Comparison of ENCODE assay signal across 1 cellular context in genomic region chr17:47252209-47252608, GRCh38.
A peak's percentile ranks its signal among the peaks of the same experiment; 100 is the strongest.
TF ChIP-seq lines count a peak whose summit lies in the region.

No MANE protein-coding gene starts in this region.

TF ChIP-seq in HepG2, 621 proteins besides CTCF, POLR2A, EP300 and RAD21 (continued from another document and continues in another):
- TF ChIP-seq, protein P1, sequence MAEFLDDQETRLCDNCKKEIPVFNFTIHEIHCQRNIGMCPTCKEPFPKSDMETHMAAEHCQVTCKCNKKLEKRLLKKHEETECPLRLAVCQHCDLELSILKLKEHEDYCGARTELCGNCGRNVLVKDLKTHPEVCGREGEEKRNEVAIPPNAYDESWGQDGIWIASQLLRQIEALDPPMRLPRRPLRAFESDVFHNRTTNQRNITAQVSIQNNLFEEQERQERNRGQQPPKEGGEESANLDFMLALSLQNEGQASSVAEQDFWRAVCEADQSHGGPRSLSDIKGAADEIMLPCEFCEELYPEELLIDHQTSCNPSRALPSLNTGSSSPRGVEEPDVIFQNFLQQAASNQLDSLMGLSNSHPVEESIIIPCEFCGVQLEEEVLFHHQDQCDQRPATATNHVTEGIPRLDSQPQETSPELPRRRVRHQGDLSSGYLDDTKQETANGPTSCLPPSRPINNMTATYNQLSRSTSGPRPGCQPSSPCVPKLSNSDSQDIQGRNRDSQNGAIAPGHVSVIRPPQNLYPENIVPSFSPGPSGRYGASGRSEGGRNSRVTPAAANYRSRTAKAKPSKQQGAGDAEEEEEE (CRISPR knock-in tag; IDR thresholded peaks at IDR 0.05; ENCODE audit: borderline replicate concordance), result no peak
- TF ChIP-seq, protein P2, sequence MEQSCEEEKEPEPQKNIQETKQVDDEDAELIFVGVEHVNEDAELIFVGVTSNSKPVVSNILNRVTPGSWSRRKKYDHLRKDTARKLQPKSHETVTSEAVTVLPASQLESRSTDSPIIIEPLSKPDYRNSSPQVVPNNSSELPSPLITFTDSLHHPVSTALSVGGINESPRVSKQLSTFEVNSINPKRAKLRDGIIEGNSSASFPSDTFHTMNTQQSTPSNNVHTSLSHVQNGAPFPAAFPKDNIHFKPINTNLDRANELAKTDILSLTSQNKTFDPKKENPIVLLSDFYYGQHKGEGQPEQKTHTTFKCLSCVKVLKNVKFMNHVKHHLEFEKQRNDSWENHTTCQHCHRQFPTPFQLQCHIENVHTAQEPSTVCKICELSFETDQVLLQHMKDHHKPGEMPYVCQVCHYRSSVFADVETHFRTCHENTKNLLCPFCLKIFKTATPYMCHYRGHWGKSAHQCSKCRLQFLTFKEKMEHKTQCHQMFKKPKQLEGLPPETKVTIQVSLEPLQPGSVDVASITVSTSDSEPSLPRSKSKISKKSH (CRISPR knock-in tag; IDR thresholded peaks at IDR 0.05; ENCODE audit: borderline replicate concordance), result no peak
- TF ChIP-seq ZNF672 (CRISPR knock-in tag; IDR thresholded peaks at IDR 0.05) (no peak), GPBP1L1 (CRISPR knock-in tag; IDR thresholded peaks at IDR 0.05) (no peak), BRCA1 (CRISPR knock-in tag; IDR thresholded peaks at IDR 0.05) (no peak), ZSCAN12 (CRISPR knock-in tag; IDR thresholded peaks at IDR 0.05) (no peak), ZNF225 (CRISPR knock-in tag; IDR thresholded peaks at IDR 0.05) (no peak), MXD4 (CRISPR knock-in tag; IDR thresholded peaks at IDR 0.05) (no peak), ZNF883 (CRISPR knock-in tag; IDR thresholded peaks at IDR 0.05; ENCODE audit: not compliant biosample characterization) (peak; percentile 52), ZNF552 (CRISPR knock-in tag; IDR thresholded peaks at IDR 0.05; ENCODE audit: borderline replicate concordance) (no peak), USF2 (IDR thresholded peaks at IDR 0.05; ENCODE audit: low read depth, low read length) (peak; percentile 78), USF2 (CRISPR knock-in tag; IDR thresholded peaks at IDR 0.05; ENCODE audit: borderline replicate concordance) (peak; percentile 85; the same call in 1 of the 2 replicates), PHF21A (CRISPR knock-in tag; IDR thresholded peaks at IDR 0.05) (peak; percentile 47; the same call in 1 of the 2 replicates), PRDM10 (CRISPR knock-in tag; IDR thresholded peaks at IDR 0.05; ENCODE audit: low read depth) (no peak; the same call in 1 of the 2 replicates), PLSCR1 (CRISPR knock-in tag; IDR thresholded peaks at IDR 0.05; ENCODE audit: borderline replicate concordance) (no peak), ATF4 (CRISPR knock-in tag; IDR thresholded peaks at IDR 0.05) (no peak), DBP (CRISPR knock-in tag; IDR thresholded peaks at IDR 0.05; ENCODE audit: not compliant biosample characterization) (no peak), ZC3H13 (CRISPR knock-in tag; IDR thresholded peaks at IDR 0.05) (no peak), RBM22 (optimal IDR thresholded peaks at IDR 0.05; ENCODE audit: low read length) (no peak), NAIF1 (CRISPR knock-in tag; IDR thresholded peaks at IDR 0.05; ENCODE audit: borderline replicate concordance) (no peak), ATF7-NPFF (CRISPR knock-in tag; IDR thresholded peaks at IDR 0.05; ENCODE audit: low read depth) (no peak), CENPT (CRISPR knock-in tag; IDR thresholded peaks at IDR 0.05; ENCODE audit: low read depth) (no peak), NCOA1 (CRISPR knock-in tag; IDR thresholded peaks at IDR 0.05) (no peak), ZNF878 (CRISPR knock-in tag; IDR thresholded peaks at IDR 0.05) (no peak), ZBTB3 (CRISPR knock-in tag; IDR thresholded peaks at IDR 0.05; ENCODE audit: borderline replicate concordance, low read depth) (no peak), ZNF782 (CRISPR knock-in tag; IDR thresholded peaks at IDR 0.05; ENCODE audit: borderline replicate concordance) (no peak), THYN1 (CRISPR knock-in tag; IDR thresholded peaks at IDR 0.05; ENCODE audit: borderline replicate concordance, low read depth) (no peak), HNF1B (CRISPR knock-in tag; IDR thresholded peaks at IDR 0.05) (peak; percentile 29; the same call in 1 of the 2 replicates), FOXO1 (CRISPR knock-in tag; IDR thresholded peaks at IDR 0.05) (no peak), ZNF784 (CRISPR knock-in tag; IDR thresholded peaks at IDR 0.05; ENCODE audit: borderline replicate concordance) (no peak), ZBTB42 (CRISPR knock-in tag; IDR thresholded peaks at IDR 0.05) (no peak), YEATS2 (CRISPR knock-in tag; IDR thresholded peaks at IDR 0.05; ENCODE audit: borderline replicate concordance) (no peak)
- TF ChIP-seq, protein P3, sequence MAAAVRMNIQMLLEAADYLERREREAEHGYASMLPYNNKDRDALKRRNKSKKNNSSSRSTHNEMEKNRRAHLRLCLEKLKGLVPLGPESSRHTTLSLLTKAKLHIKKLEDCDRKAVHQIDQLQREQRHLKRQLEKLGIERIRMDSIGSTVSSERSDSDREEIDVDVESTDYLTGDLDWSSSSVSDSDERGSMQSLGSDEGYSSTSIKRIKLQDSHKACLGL (CRISPR knock-in tag; IDR thresholded peaks at IDR 0.05), result no peak
- TF ChIP-seq, protein P4, sequence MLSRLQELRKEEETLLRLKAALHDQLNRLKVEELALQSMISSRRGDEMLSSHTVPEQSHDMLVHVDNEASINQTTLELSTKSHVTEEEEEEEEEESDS (CRISPR knock-in tag; IDR thresholded peaks at IDR 0.05; ENCODE audit: borderline replicate concordance), result 0 out of 2 replicates have a peak, but pooled peaks have one; percentile 21
- TF ChIP-seq, protein P5, sequence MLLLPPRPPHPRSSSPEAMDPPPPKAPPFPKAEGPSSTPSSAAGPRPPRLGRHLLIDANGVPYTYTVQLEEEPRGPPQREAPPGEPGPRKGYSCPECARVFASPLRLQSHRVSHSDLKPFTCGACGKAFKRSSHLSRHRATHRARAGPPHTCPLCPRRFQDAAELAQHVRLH (CRISPR knock-in tag; IDR thresholded peaks at IDR 0.05; ENCODE audit: borderline replicate concordance, low read depth), result 0 out of 2 replicates have a peak, but pooled peaks have one; percentile 42
- TF ChIP-seq, protein P6, sequence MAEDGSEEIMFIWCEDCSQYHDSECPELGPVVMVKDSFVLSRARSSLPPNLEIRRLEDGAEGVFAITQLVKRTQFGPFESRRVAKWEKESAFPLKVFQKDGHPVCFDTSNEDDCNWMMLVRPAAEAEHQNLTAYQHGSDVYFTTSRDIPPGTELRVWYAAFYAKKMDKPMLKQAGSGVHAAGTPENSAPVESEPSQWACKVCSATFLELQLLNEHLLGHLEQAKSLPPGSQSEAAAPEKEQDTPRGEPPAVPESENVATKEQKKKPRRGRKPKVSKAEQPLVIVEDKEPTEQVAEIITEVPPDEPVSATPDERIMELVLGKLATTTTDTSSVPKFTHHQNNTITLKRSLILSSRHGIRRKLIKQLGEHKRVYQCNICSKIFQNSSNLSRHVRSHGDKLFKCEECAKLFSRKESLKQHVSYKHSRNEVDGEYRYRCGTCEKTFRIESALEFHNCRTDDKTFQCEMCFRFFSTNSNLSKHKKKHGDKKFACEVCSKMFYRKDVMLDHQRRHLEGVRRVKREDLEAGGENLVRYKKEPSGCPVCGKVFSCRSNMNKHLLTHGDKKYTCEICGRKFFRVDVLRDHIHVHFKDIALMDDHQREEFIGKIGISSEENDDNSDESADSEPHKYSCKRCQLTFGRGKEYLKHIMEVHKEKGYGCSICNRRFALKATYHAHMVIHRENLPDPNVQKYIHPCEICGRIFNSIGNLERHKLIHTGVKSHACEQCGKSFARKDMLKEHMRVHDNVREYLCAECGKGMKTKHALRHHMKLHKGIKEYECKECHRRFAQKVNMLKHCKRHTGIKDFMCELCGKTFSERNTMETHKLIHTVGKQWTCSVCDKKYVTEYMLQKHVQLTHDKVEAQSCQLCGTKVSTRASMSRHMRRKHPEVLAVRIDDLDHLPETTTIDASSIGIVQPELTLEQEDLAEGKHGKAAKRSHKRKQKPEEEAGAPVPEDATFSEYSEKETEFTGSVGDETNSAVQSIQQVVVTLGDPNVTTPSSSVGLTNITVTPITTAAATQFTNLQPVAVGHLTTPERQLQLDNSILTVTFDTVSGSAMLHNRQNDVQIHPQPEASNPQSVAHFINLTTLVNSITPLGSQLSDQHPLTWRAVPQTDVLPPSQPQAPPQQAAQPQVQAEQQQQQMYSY (CRISPR knock-in tag; IDR thresholded peaks at IDR 0.05), result no peak
